ENCODE assay signal across 8 cellular contexts in the genomic region with DNA sequence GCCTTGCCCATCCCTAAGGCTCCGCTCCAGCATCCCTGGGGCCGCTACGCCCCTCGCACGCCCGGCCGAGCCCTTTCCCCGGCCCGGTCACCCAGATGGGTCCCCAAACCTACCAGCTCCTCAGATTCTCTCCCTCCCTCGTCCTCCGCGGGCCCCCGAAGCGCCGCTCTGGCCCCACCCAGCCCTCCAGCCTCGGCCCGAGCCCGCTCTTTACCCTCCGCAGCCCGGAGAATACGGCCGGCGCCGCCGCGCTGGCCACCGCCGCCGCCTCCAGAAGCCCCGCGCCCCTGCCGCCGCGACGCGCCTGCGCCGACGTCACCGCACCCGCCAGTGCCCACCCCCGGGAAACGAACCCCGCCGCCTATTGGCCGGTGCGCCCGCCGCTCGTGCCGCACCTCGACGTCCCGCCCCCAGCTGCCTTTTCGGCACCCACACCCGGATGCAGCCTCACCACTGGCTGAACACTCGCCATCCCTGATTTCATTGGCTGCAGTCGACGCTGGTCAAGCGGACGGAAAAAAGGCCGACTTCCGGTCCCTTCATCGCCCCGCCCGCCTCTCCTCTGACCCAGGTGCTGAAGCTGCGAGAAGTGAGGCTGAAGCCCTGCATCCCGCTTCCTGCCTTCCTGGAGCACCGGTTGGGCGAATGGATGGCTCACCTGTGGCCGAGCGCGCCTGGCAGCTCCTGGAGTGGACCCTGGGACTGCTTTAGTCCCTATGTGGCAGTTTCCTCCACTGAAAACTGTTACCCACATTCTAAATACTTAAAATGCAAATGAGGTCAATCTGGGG. TPM values are rescaled to one million over a fixed set of nuclear protein-coding genes. Genes with fewer than 3 reads are reported as not detected.
DNase-seq lines count a peak whose midpoint lies in the region; ATAC-seq and TF ChIP-seq lines count a peak whose summit lies in the region.

A gene (minus strand): TSS at position 292 of the 791 bp plus-strand sequence. CDS start 1,364 bp downstream, outside the sequence.

- H3K4me1 ChIP-seq in right cardiac atrium (ENCODE audit: control insufficient read depth, insufficient read depth, low read length) (peaks cover 10% of the 10 kb centered on the region), vagina (peaks cover 45% of the 10 kb centered on the region)

- intact Hi-C loops in T-helper 2 cell treated with Interferon-gamma antibody and Interleukin-4, amounts not matched to agents 100 ng/mL and 5 ng/mL, for 36 hours (cut with micrococcal nuclease) = loop anchor here (2.0 kb wide), 1 partner anchor 14 kb away; a partner anchor contains a TSS
- intact Hi-C loops in right cardiac atrium (cut with DNase I) (no loop called here), vagina (cut with DNase I) (no loop called here)

- H3K36me3 ChIP-seq in vagina = peaks cover 0 to 25% of the 10 kb centered on the region in 2 donors

- H3K9me3 ChIP-seq in right cardiac atrium (ENCODE audit: control insufficient read depth, low read length) (no peaks in the 10 kb centered on the region), vagina (no peaks in the 10 kb centered on the region)

- DNase-seq in NCI-H187 treated with DMSO at 0.1 percent for 48 hours (lab: John Stamatoyannopoulos, UW) = peak; percentile 96
- peak; percentile 68 to 99 (median 97) for DNase-seq in anterior cingulate cortex (lab: John Stamatoyannopoulos, UW)
- DNase-seq in right cardiac atrium = peak; percentile 98 to 99 (median 99)
- peak; percentile 97 for DNase-seq in putamen (ENCODE audit: low spot score)
- DNase-seq in vagina (ENCODE audit: extremely low spot score in 2 of 2) = peak in 1 of 2 donors; percentile 98

- peak; percentile 51 to 97 for TF ChIP-seq POLR2A in vagina (IDR thresholded peaks at IDR 0.05)

- H3K27me3 ChIP-seq in right cardiac atrium (ENCODE audit: control insufficient read depth, insufficient read depth) (no peaks in the 10 kb centered on the region), vagina (no peaks in the 10 kb centered on the region)

- H3K27ac ChIP-seq in right cardiac atrium (ENCODE audit: low read length) = peak within 1 kb of the TSS; percentile 92
- H3K27ac ChIP-seq in vagina = peak within 1 kb of the TSS; percentile 99

- TF ChIP-seq CTCF in vagina (IDR thresholded peaks at IDR 0.05) = no peak

- under 1% methylated on average over 73 of the region's 73 CpGs for WGBS in right cardiac atrium

- H3K4me3 ChIP-seq in right cardiac atrium (ENCODE audit: low read length) (peak within 1 kb of the TSS; percentile 94), vagina (peak within 1 kb of the TSS; percentile 98 to 99)

- ATAC-seq in GM18499 (IDR thresholded peaks at IDR 0.05; ENCODE audit: insufficient read depth, unreplicated experiment) = peak; percentile 77
- peak; percentile 89 for ATAC-seq in HG02943 (IDR thresholded peaks at IDR 0.05; ENCODE audit: low read depth, unreplicated experiment)
- ATAC-seq in right cardiac atrium = peak; percentile 87 to 92

RNA-seq across cellular contexts. Expression of the gene that starts here (rescaled TPM):
- 34.3 and 35.2 TPM in 2 replicates for total RNA-seq in T-helper 2 cell treated with Interferon-gamma antibody and Interleukin-4, amounts not matched to agents 100 ng/mL and 5 ng/mL, for 36 hours
- total RNA-seq in right cardiac atrium = 100 to 1,000 TPM in 2 of 4 donors, 10 to 100 TPM in 2; 67.8 to 121 (median 93.4) TPM
- 122 TPM for polyA plus RNA-seq in right cardiac atrium
- total RNA-seq in vagina = 62.4 TPM
